1 cellular context compared by ENCODE assay signal in genomic region chr15:37783290-37783689, GRCh38.
A peak's percentile ranks its signal among the peaks of the same experiment; 100 is the strongest.
TF ChIP-seq lines count a peak whose summit lies in the region.

No MANE protein-coding gene starts in this region.

TF ChIP-seq in HepG2, 621 proteins besides CTCF, POLR2A, EP300 and RAD21:
- no peak for TF ChIP-seq ZNF788 (CRISPR knock-in tag; IDR thresholded peaks at IDR 0.05; ENCODE audit: borderline replicate concordance)
- TF ChIP-seq RFX1 (IDR thresholded peaks at IDR 0.05), result peak; percentile 13; the same call in 1 of the 2 replicates
- TF ChIP-seq FOXJ3 (CRISPR knock-in tag; IDR thresholded peaks at IDR 0.05; ENCODE audit: borderline replicate concordance), result no peak
